ENCODE assay signal across 9 cellular contexts in the genomic region with DNA sequence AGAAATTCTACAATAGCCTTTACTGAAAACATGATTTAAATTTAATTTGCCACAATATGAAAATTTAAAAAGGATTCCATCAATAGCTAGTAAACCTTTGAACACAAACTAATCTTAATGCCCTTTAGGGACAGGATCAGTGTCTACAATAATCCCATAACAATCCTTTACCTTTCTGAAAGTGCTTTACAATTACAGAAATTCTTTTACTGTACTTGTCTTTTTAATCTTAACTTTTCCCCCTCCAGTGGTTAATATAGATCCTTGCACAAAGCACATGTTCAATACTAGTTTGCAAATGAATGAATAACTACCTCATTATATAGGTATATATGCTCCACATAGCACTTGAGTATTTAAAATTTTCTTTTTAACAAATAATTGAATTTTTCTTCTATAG.
"Had no signal": no experiment of that assay in that cellular context is flagged by ENCODE, and none has a peak within 500 bp of the region (broad histone marks: within the 10 kb centered on the region; RNA-seq: fewer than 3 reads in every experiment).

No MANE protein-coding gene starts in this region.

- H3K36me3 ChIP-seq: HAP-1 had no signal

- H3K27ac ChIP-seq: GM23248 had no signal

- ATAC-seq: GM23338, HCT116 had no signal

- H3K9me3 ChIP-seq: HAP-1 had no signal

- H3K4me3 ChIP-seq: GM23248, GM23338, HAP-1 had no signal

- DNase-seq: GM23248, GOT3, H7, H9, HCEC 1CT, HFFc6 had no signal
